8 cellular contexts compared by ENCODE assay signal in the genomic region with DNA sequence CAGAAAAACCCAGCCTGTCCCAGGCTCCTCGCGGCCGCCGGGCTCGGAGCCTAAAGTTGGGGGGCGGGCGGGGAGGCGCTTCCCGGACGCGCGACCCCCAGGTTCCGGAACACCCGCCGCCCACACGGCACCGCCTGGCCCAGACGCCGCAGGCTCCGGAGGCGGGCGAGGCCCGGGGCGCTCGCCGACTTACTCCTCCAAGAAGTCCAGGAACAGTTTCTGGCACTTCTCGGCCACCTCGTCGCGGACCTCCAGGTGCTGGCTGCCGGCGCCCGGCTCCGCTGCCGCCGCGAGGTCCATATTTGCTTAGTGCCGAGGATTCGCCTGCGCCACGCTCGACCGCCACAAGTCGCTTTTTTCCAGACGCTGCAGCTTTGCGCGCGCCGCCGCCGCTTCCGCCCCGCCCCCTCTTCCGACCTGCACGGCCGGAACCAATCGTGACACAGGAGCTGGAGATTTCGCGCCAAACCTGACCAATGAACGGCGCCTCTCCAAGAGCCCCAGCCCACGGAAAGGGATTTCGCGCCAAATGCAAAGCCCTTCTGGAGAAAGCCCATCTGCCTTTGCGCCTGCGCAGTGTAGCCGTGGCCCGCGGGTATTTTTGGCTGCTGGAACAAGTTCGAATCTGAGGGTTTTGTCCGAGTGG. TPM values are rescaled to one million over a fixed set of nuclear protein-coding genes. Genes with fewer than 3 reads are reported as not detected.
DNase-seq lines count a peak whose midpoint lies in the region; ATAC-seq and TF ChIP-seq lines count a peak whose summit lies in the region.

Gene MCM6, minus strand, starts transcription at position 378 of the 646 bp plus-strand sequence. Its CDS starts 78 bp downstream, at position 300.

- H4K91ac ChIP-seq in IMR-90 (ENCODE audit: insufficient read depth, low read depth, low read length): no peak within 1 kb of the TSS

- H3K9me3 ChIP-seq in IMR-90 (ENCODE audit: control insufficient read depth, insufficient read depth, low read length): no peaks in the 10 kb centered on the region

- H3K36me3 ChIP-seq in IMR-90 (ENCODE audit: control insufficient read depth, insufficient read depth, low read length): no peaks in the 10 kb centered on the region; the same call in 1 of the 2 replicates

- no peak within 1 kb of the TSS for H2BK15ac ChIP-seq in IMR-90 (ENCODE audit: low read depth, low read length)

- 0 out of 2 replicates have a peak within 1 kb of the TSS, but pooled peaks have one; percentile 29 for H3K14ac ChIP-seq in IMR-90 (replicated peaks; ENCODE audit: low read depth, low read length)

- BruUV-seq in IMR-90 (replicated peaks; lab: Mats Ljungman, UMichigan): no TSS peak

- no peak for TF ChIP-seq POLR2A in IMR-90 (IDR thresholded peaks at IDR 0.05; ENCODE audit: low read depth, low read length)

- CTCF ChIA-PET in IMR-90 (lab: Yijun Ruan, JAX): interaction anchor here (0.6 kb wide), 2 partner anchors 83 to 887 kb away, joined by 3 to 4 read pairs; no protein-coding TSS in a partner anchor

- H3K18ac ChIP-seq in IMR-90 (ENCODE audit: low read depth, low read length): no peak within 1 kb of the TSS

- H2BK5ac ChIP-seq in IMR-90 (ENCODE audit: low read depth, low read length, poor library complexity, severe bottlenecking): no peak within 1 kb of the TSS

- H3K27me3 ChIP-seq in IMR-90 (ENCODE audit: control insufficient read depth, insufficient read depth, low read length): no peaks in the 10 kb centered on the region

- POLR2A ChIA-PET in IMR-90 (lab: Charles Lee; ENCODE audit: unreplicated experiment): interaction anchor here (0.6 kb wide), 1 partner anchor 416 kb away, joined by 9 read pairs; no protein-coding TSS in a partner anchor

- peak within 1 kb of the TSS; percentile 84 for H2AK9ac ChIP-seq in IMR-90 (replicated peaks; ENCODE audit: low read depth, low read length, poor library complexity)

- peak; percentile 97 for DNase-seq in DMS 273 treated with DMSO at 0.1 percent for 48 hours (lab: John Stamatoyannopoulos, UW)
- peak; percentile 99 for DNase-seq in IMR-90
- DNase-seq in OCI-M1 (lab: John Stamatoyannopoulos, UW): peak; percentile 99
- peak; percentile 98 for DNase-seq in activated T-cell treated with anti-CD3 and anti-CD28 coated beads for 24 hours (ENCODE audit: low read depth)
- peak; percentile 83 for DNase-seq in epithelial cell of proximal tubule (ENCODE audit: low read depth)
- DNase-seq in mucosa of gallbladder (ENCODE audit: low spot score): peak; percentile 98
- peak; percentile 96 to 97 for DNase-seq in stimulated activated CD8-positive, alpha-beta memory T cell treated with anti-CD3 and anti-CD28 coated beads, Interleukin-4, amount 100 ng/mL, for 4 hours (ENCODE audit: low read depth in 2 of 2, low spot score in 1 of 2)

- intact Hi-C loops in IMR-90 (cut with micrococcal nuclease): no loop called here

- H2BK120ac ChIP-seq in IMR-90 (ENCODE audit: low read depth, low read length): no peak within 1 kb of the TSS

- ATAC-seq in GM21528 (IDR thresholded peaks at IDR 0.05; ENCODE audit: low FRiP score, unreplicated experiment): peak; percentile 96
- peak; percentile 98 for ATAC-seq in IMR-90 (ENCODE audit: low read depth)

- peak within 1 kb of the TSS; percentile 87 for H3K4me2 ChIP-seq in IMR-90 (ENCODE audit: low read depth, low read length)

- peak within 1 kb of the TSS; percentile 67 for H3K4me3 ChIP-seq in IMR-90 (ENCODE audit: insufficient read depth, low read depth, low read length)
- peak within 1 kb of the TSS; percentile 82 for H3K4me3 ChIP-seq in epithelial cell of proximal tubule (ENCODE audit: low read depth, low read length)

- H3K79me1 ChIP-seq in IMR-90 (ENCODE audit: low read depth in 1 of 2, low read length in 2 of 2): peaks cover 2 to 25% of the 10 kb centered on the region in 2 experiments

- H3K9ac ChIP-seq in IMR-90 (ENCODE audit: low read depth, low read length): peak within 1 kb of the TSS; percentile 48

- peak within 1 kb of the TSS; percentile 41 for H3K27ac ChIP-seq in IMR-90 (ENCODE audit: insufficient read depth, low read length)

- no peaks in the 10 kb centered on the region for H3K9me1 ChIP-seq in IMR-90 (ENCODE audit: insufficient read depth, low read length)

- TF ChIP-seq RAD21 in IMR-90 (IDR thresholded peaks at IDR 0.05; ENCODE audit: low read length): no peak

- H3K4me1 ChIP-seq in IMR-90 (ENCODE audit: control insufficient read depth, insufficient read depth, low read length): peaks cover 4% of the 10 kb centered on the region; the same call in 1 of the 2 replicates

- dilution Hi-C loops in IMR-90 (cut with HindIII; ENCODE audit: low sequenced_read_pairs, unreplicated experiment): no loop called here

- peak within 1 kb of the TSS; percentile 11; the same call in 1 of the 2 replicates for H3K4ac ChIP-seq in IMR-90 (ENCODE audit: low read depth, low read length)

- H4K20me1 ChIP-seq in IMR-90 (ENCODE audit: insufficient read depth, low read length): no peaks in the 10 kb centered on the region

- no peak within 1 kb of the TSS; the same call in 1 of the 2 replicates for H3K56ac ChIP-seq in IMR-90 (ENCODE audit: extremely low read depth, insufficient read depth, low read length)

- H2AK5ac ChIP-seq in IMR-90 (ENCODE audit: low read depth, low read length): no peak within 1 kb of the TSS

- WGBS in IMR-90 (ENCODE audit: extremely low coverage in 2 of 2, insufficient read length in 1 of 2), 2 experiments: 0% methylated on average over 32 of the region's 71 CpGs; no CpG with 5 or more reads in 1 of the 2 experiments

- in situ Hi-C loops in IMR-90 (cut with MboI; ENCODE audit: low sequenced_read_pairs): no loop called here

- H2BK20ac ChIP-seq in IMR-90 (ENCODE audit: low read depth, low read length): no peak within 1 kb of the TSS

- no peak within 1 kb of the TSS for H4K5ac ChIP-seq in IMR-90 (ENCODE audit: low read depth, low read length)

- peak within 1 kb of the TSS; percentile 95 for H2AFZ ChIP-seq in IMR-90 (replicated peaks; ENCODE audit: low read length, poor library complexity)

- no peak within 1 kb of the TSS for H3K23ac ChIP-seq in IMR-90 (ENCODE audit: low read depth, low read length)

- H4K8ac ChIP-seq in IMR-90 (ENCODE audit: low read depth in 2 of 2, low read length in 2 of 2): peak within 1 kb of the TSS in 1 of 2 experiments; percentile 26; a peak in 2 of 4 replicates

- TF ChIP-seq CTCF in IMR-90 (conservative IDR thresholded peaks at IDR 0.05; ENCODE audit: low read depth, low read length) (no peak; the same call in 1 of the 2 replicates), epithelial cell of proximal tubule (conservative IDR thresholded peaks at IDR 0.05; ENCODE audit: low read depth, low read length) (no peak)

TF ChIP-seq in IMR-90, 13 proteins besides CTCF, POLR2A, EP300 and RAD21:
- TF ChIP-seq MAFK (IDR thresholded peaks at IDR 0.05; ENCODE audit: low read depth, low read length): no peak
- no peak for TF ChIP-seq RCOR1 (IDR thresholded peaks at IDR 0.05; ENCODE audit: insufficient replicate concordance, low read length)
- TF ChIP-seq BHLHE40 (IDR thresholded peaks at IDR 0.05; ENCODE audit: low read depth, low read length): no peak
- TF ChIP-seq, protein P1, sequence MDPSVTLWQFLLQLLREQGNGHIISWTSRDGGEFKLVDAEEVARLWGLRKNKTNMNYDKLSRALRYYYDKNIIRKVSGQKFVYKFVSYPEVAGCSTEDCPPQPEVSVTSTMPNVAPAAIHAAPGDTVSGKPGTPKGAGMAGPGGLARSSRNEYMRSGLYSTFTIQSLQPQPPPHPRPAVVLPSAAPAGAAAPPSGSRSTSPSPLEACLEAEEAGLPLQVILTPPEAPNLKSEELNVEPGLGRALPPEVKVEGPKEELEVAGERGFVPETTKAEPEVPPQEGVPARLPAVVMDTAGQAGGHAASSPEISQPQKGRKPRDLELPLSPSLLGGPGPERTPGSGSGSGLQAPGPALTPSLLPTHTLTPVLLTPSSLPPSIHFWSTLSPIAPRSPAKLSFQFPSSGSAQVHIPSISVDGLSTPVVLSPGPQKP (IDR thresholded peaks at IDR 0.05; ENCODE audit: borderline replicate concordance, low read depth, low read length): no peak
- TF ChIP-seq FOS (IDR thresholded peaks at IDR 0.05; ENCODE audit: low read depth, low read length): 0 out of 2 replicates have a peak, but pooled peaks have one; percentile 7
- TF ChIP-seq CHD1 (IDR thresholded peaks at IDR 0.05; ENCODE audit: low read depth, low read length): no peak
- TF ChIP-seq MXI1 (IDR thresholded peaks at IDR 0.05; ENCODE audit: borderline replicate concordance, low read depth, low read length): 0 out of 2 replicates have a peak, but pooled peaks have one; percentile 18
- no peak for TF ChIP-seq NFE2L2 (IDR thresholded peaks at IDR 0.05; ENCODE audit: low read depth, low read length)
- TF ChIP-seq CEBPB (IDR thresholded peaks at IDR 0.05; ENCODE audit: low read depth, low read length): no peak
- no peak for TF ChIP-seq RFX5 (IDR thresholded peaks at IDR 0.05; ENCODE audit: low read depth, low read length)
- TF ChIP-seq, protein P2, sequence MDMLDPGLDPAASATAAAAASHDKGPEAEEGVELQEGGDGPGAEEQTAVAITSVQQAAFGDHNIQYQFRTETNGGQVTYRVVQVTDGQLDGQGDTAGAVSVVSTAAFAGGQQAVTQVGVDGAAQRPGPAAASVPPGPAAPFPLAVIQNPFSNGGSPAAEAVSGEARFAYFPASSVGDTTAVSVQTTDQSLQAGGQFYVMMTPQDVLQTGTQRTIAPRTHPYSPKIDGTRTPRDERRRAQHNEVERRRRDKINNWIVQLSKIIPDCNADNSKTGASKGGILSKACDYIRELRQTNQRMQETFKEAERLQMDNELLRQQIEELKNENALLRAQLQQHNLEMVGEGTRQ (IDR thresholded peaks at IDR 0.05; ENCODE audit: low read depth, low read length): no peak
- TF ChIP-seq MAZ (IDR thresholded peaks at IDR 0.05; ENCODE audit: borderline replicate concordance, low read depth, low read length): peak; percentile 96
- no peak for TF ChIP-seq SMC3 (IDR thresholded peaks at IDR 0.05; ENCODE audit: low read depth, low read length)

RNA-seq across cellular contexts. Expression of gene MCM6, which starts in this region (rescaled TPM):
- total RNA-seq in IMR-90 (2012; rRNA removed) (29.6 and 36.7 TPM in 2 replicates), epithelial cell of proximal tubule (37.8 and 71.3 TPM in 2 replicates), mucosa of gallbladder (10.2 TPM)
- 18.6 and 21.4 TPM in 2 replicates for polyA plus RNA-seq in IMR-90 (2012; rRNA removed)
- polyA plus RNA-seq in IMR-90 (2012; cell fraction: cytosol; rRNA removed): 4.9 and 9.7 TPM in 2 replicates
- 1.7 and 10.6 TPM in 2 replicates for polyA plus RNA-seq in IMR-90 (2012; cell fraction: nucleus; rRNA removed; ENCODE audit: low replicate concordance)

Comparison
In these comparisons a context has a peak if more than half of its experiments do, and no peak if none do; other contexts are left out.
1. Peak in every context shown above with its lines: DNase-seq, ATAC-seq, H3K4me3 ChIP-seq and H3K27ac ChIP-seq.